In the genomic region with DNA sequence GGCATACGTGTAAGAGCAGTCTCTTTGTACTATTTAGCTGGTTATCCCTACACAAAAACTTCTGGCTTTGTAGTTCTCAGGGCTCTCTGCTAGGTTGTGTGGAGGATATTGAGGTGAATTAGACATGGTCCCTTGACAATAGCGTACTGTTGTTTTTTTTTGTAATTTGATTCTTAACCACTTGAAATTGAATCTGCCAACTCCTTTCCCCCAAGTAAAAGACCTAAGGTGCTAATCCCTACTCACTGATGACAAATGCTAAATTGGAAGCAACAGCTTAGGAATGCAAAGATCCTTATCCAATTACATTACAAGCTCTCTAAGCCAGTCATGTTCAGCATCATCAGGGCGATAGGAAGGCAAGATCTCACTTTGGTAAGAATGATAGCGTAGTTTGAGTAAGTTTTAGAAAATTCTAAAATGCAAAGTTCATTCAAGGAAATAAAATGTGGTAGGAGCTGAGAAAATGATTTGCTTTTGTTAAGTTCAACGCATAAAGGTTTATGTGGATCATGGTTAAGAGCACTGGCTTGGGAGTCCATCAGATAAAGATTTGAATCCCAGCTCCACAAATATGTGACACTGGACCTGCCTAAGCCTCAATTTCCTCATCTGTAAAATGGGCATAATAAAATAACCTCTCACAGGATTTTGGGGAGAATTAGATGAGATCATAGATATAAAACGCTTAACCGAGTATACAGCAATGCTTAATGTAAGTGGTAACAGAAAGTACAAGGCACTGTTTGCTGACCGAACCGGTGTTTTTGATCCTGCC, we compare ENCODE assay signal across 16 cellular contexts. TPM values are rescaled to one million over a fixed set of nuclear protein-coding genes. Genes with fewer than 3 reads are reported as not detected.
DNase-seq lines count a peak whose midpoint lies in the region; ATAC-seq and TF ChIP-seq lines count a peak whose summit lies in the region.
"Had no signal": no experiment of that assay in that cellular context is flagged by ENCODE, and none has a peak within 500 bp of the region (broad histone marks: within the 10 kb centered on the region; RNA-seq: fewer than 3 reads in every experiment).

No MANE protein-coding gene starts in this region.

- H3K23ac ChIP-seq in neuronal stem cell (ENCODE audit: low read depth, low read length, poor library complexity), result no peak overlapping the region

- WGBS in neuronal stem cell (ENCODE audit: extremely low coverage in 2 of 2, insufficient read length in 2 of 2, insufficient replicate concordance in 1 of 2), 2 donors, result no CpG with 5 or more reads among the region's 9 CpGs
- WGBS in testis, 2 donors, result 87 to 89% methylated on average over 9 of the region's 9 CpGs

- no peaks in the 10 kb centered on the region for H3K9me3 Mint-ChIP-seq in activated CD4-positive, alpha-beta T cell treated with anti-CD3 and anti-CD28 coated beads for 36 hours (ENCODE audit: low read depth)
- H3K9me3 Mint-ChIP-seq: activated naive CD8-positive, alpha-beta T cell treated with anti-CD3 and anti-CD28 coated beads, Interleukin-2, amount 10 ng/mL, durations not matched to agents 7 days and 5 days had no signal

- TF ChIP-seq CTCF in testis (IDR thresholded peaks at IDR 0.05), result no peak

- no peak overlapping the region for H3K27ac ChIP-seq in neuronal stem cell (replicated peaks; ENCODE audit: low read length)
- no peak overlapping the region for H3K27ac ChIP-seq in testis
- H3K27ac ChIP-seq: lower lobe of right lung, thoracic aorta, VCaP had no signal

- POLR2A ChIA-PET in activated CD4-positive, alpha-beta T cell treated with anti-CD3 and anti-CD28 coated beads for 36 hours (lab: Charles Lee), result no interaction called here

- no peak overlapping the region for H2BK120ac ChIP-seq in neuronal stem cell (ENCODE audit: low read depth, low read length)

- H3K4me1 Mint-ChIP-seq in activated CD4-positive, alpha-beta T cell treated with anti-CD3 and anti-CD28 coated beads for 36 hours, result peaks cover 73% of the 10 kb centered on the region

- H2BK5ac ChIP-seq in neuronal stem cell (ENCODE audit: low read length), result no peak overlapping the region

- H3K4me3 ChIP-seq in neuronal stem cell (ENCODE audit: low read length in 2 of 2) (no peak overlapping the region), testis (no peak overlapping the region)
- H3K4me3 ChIP-seq: lower lobe of right lung, thoracic aorta had no signal

- no peak overlapping the region for H4K91ac ChIP-seq in neuronal stem cell (ENCODE audit: low read depth, low read length, poor library complexity)

- H2AFZ ChIP-seq in neuronal stem cell (ENCODE audit: low read length), result peak overlapping the region; percentile 28

- H3K4me3 Mint-ChIP-seq in activated CD4-positive, alpha-beta T cell treated with anti-CD3 and anti-CD28 coated beads for 36 hours, result no peak overlapping the region
- H3K4me3 Mint-ChIP-seq: activated naive CD8-positive, alpha-beta T cell treated with anti-CD3 and anti-CD28 coated beads, Interleukin-2, amount 10 ng/mL, durations not matched to agents 7 days and 5 days had no signal

- H3K9ac ChIP-seq in neuronal stem cell (ENCODE audit: low read depth, low read length, poor library complexity), result no peak overlapping the region

- CTCF ChIA-PET in activated CD4-positive, alpha-beta T cell treated with anti-CD3 and anti-CD28 coated beads for 36 hours (lab: Charles Lee), result interaction anchor here (0.8 to 1.2 kb wide), 2 partner anchors 16 to 37 kb away, joined by 3 read pairs; no protein-coding TSS in a partner anchor

- no peak overlapping the region for H2AK5ac ChIP-seq in neuronal stem cell (ENCODE audit: low read depth, low read length)

- no peak overlapping the region for H3K14ac ChIP-seq in neuronal stem cell (ENCODE audit: low read length)

- no peak overlapping the region for H2BK12ac ChIP-seq in neuronal stem cell (ENCODE audit: low read length)

- DNase-seq in activated CD4-positive, alpha-beta T cell treated with anti-CD3 and anti-CD28 coated beads for 36 hours, result no peak
- no peak for DNase-seq in activated CD4-positive, alpha-beta T cell treated with anti-CD3 and anti-CD28 coated beads, Interleukin-2, amount 50 U/mL, for 4 hours
- DNase-seq in NCI-H2171 (lab: John Stamatoyannopoulos, UW) (peak; percentile 0), astrocyte of the hippocampus (ENCODE audit: low read depth, low spot score) (peak; percentile 46), neuronal stem cell (ENCODE audit: low spot score) (no peak), GM03348 (ENCODE audit: low spot score) (no peak), amygdala (lab: John Stamatoyannopoulos, UW) (no peak), testis (no peak)
- DNase-seq: ACHN; activated naive CD8-positive, alpha-beta T cell treated with anti-CD3 and anti-CD28 coated beads, Interleukin-2, amount 10 ng/mL, durations not matched to agents 7 days and 5 days; effector CD8-positive, alpha-beta T cell; glutamatergic neuron; lower lobe of right lung; NCI-H1930 had no signal

- H2BK15ac ChIP-seq in neuronal stem cell (ENCODE audit: low read length), result no peak overlapping the region

- no peaks in the 10 kb centered on the region for H3K27me3 Mint-ChIP-seq in activated CD4-positive, alpha-beta T cell treated with anti-CD3 and anti-CD28 coated beads for 36 hours
- H3K27me3 Mint-ChIP-seq: activated naive CD8-positive, alpha-beta T cell treated with anti-CD3 and anti-CD28 coated beads, Interleukin-2, amount 10 ng/mL, durations not matched to agents 7 days and 5 days had no signal

- peak overlapping the region; percentile 88 for H3K27ac Mint-ChIP-seq in activated CD4-positive, alpha-beta T cell treated with anti-CD3 and anti-CD28 coated beads for 36 hours

- ATAC-seq in activated CD4-positive, alpha-beta T cell treated with anti-CD3 and anti-CD28 coated beads for 36 hours, result no peak
- ATAC-seq: lower lobe of right lung had no signal

- no peak overlapping the region for H4K8ac ChIP-seq in neuronal stem cell (ENCODE audit: low read depth, low read length)

- H3K79me1 ChIP-seq in neuronal stem cell (ENCODE audit: low read depth, low read length), result no peaks in the 10 kb centered on the region

- H3K36me3 ChIP-seq in neuronal stem cell (replicated peaks in 1 of 2; ENCODE audit: control insufficient read depth in 2 of 2, insufficient read depth in 2 of 2, low read length in 2 of 2), result no peaks in the 10 kb centered on the region
- H3K36me3 ChIP-seq in testis (ENCODE audit: low read depth, missing control alignments), result no peaks in the 10 kb centered on the region
- H3K36me3 ChIP-seq: lower lobe of right lung, thoracic aorta had no signal

- no peak overlapping the region for H3K18ac ChIP-seq in neuronal stem cell (ENCODE audit: low read length)

- H3K9me3 ChIP-seq in neuronal stem cell (replicated peaks in 1 of 2; ENCODE audit: control insufficient read depth in 2 of 2, insufficient read depth in 1 of 2, low read depth in 1 of 2, low read length in 2 of 2) (no peaks in the 10 kb centered on the region), testis (no peaks in the 10 kb centered on the region)
- H3K9me3 ChIP-seq: lower lobe of right lung, thoracic aorta had no signal

- intact Hi-C loops in activated CD4-positive, alpha-beta T cell treated with anti-CD3 and anti-CD28 coated beads for 36 hours (cut with DNase I, micrococcal nuclease), result no loop called here
- intact Hi-C loops in testis (cut with DNase I; ENCODE audit: low total_unique reads), result no loop called here

- H3K27me3 ChIP-seq in neuronal stem cell (ENCODE audit: control insufficient read depth in 3 of 3, insufficient read depth in 3 of 3, low read depth in 1 of 3, low read length in 3 of 3), result no peaks in the 10 kb centered on the region
- H3K27me3 ChIP-seq in testis, result no peaks in the 10 kb centered on the region

- H3K4me2 ChIP-seq in neuronal stem cell (ENCODE audit: insufficient read depth, low read length, poor library complexity, severe bottlenecking), result no peak overlapping the region

- no peak for TF ChIP-seq POLR2A in testis (IDR thresholded peaks at IDR 0.05)

- H3K4me1 ChIP-seq in neuronal stem cell (ENCODE audit: control insufficient read depth in 2 of 2, insufficient read depth in 1 of 2, low read depth in 1 of 2, low read length in 2 of 2) (peaks cover 4 to 10% of the 10 kb centered on the region in 2 donors), testis (peaks cover 3% of the 10 kb centered on the region)
- H3K4me1 ChIP-seq: lower lobe of right lung had no signal

- no peak overlapping the region for H3K4ac ChIP-seq in neuronal stem cell (ENCODE audit: low read length)

- peaks cover 14% of the 10 kb centered on the region for H3K36me3 Mint-ChIP-seq in activated CD4-positive, alpha-beta T cell treated with anti-CD3 and anti-CD28 coated beads for 36 hours (ENCODE audit: low read depth)

RNA-seq across cellular contexts. Expression of a gene that starts 39.3 kb away (rescaled TPM):
- total RNA-seq in activated CD4-positive, alpha-beta T cell treated with anti-CD3 and anti-CD28 coated beads for 36 hours, result 10 to 100 TPM; 37.2 to 47.3 TPM
- polyA plus RNA-seq in neuronal stem cell (2013, experiment 1 of 2), result 17.6 TPM
- 16.4 TPM for polyA plus RNA-seq in neuronal stem cell (2013, experiment 2 of 2)
- 1 to 10 TPM; 4.3 to 5.9 TPM for total RNA-seq in testis
- polyA plus RNA-seq in testis (ENCODE audit: insufficient read depth, low read depth, low replicate concordance), result 5.8 TPM

Comparison
In these comparisons a context has a peak if more than half of its experiments do, and no peak if none do; other contexts are left out.
1. DNase-seq: peak in NCI-H2171 (single experiment) and astrocyte of the hippocampus (single experiment); none in activated CD4-positive, alpha-beta T cell treated with anti-CD3 and anti-CD28 coated beads for 36 hours (single experiment), activated CD4-positive, alpha-beta T cell treated with anti-CD3 and anti-CD28 coated beads, Interleukin-2, amount 50 U/mL, for 4 hours (0 of 2), neuronal stem cell (single experiment), GM03348 (single experiment), amygdala (0 of 56) and testis (single experiment).
2. RNA of a gene that starts 39.3 kb away (total RNA-seq): 37.2 to 47.3 TPM in activated CD4-positive, alpha-beta T cell treated with anti-CD3 and anti-CD28 coated beads for 36 hours; 4.3 to 5.9 TPM in testis; every median in the first group is over 4 times any median in the second.